ENCODE assay signal across 10 cellular contexts in genomic region chr14:77498984-77499527, GRCh38. TPM values are rescaled to one million over a fixed set of nuclear protein-coding genes. Genes with fewer than 3 reads are reported as not detected.
DNase-seq lines count a peak whose midpoint lies in the region; ATAC-seq, FAIRE-seq and TF ChIP-seq lines count a peak whose summit lies in the region.
"Had no signal": no experiment of that assay in that cellular context is flagged by ENCODE, and none has a peak within 500 bp of the region (broad histone marks: within the 10 kb centered on the region; RNA-seq: fewer than 3 reads in every experiment).

No MANE protein-coding gene starts in this region.

- no peaks in the 10 kb centered on the region for H3K9me3 Mint-ChIP-seq in activated T-helper 17 cell treated with anti-CD3 and anti-CD28 coated beads, Interleukin-2, amount 50 U/mL, for 72 hours
- peaks cover 0 to 4% (median 0%) of the 10 kb centered on the region in 6 donors for H3K9me3 Mint-ChIP-seq in immature natural killer cell

- peaks cover 15% of the 10 kb centered on the region for H3K4me1 ChIP-seq in testis

- no peaks in the 10 kb centered on the region for H3K27me3 ChIP-seq in testis

- WGBS in testis, 2 donors: 3% methylated on average over 42 of the region's 53 CpGs; no CpG with 5 or more reads in 1 of the 2 donors

- H3K27ac ChIP-seq in testis: no peak overlapping the region

- no peaks in the 10 kb centered on the region for H3K9me3 ChIP-seq in testis

- no peaks in the 10 kb centered on the region for H3K36me3 ChIP-seq in testis (ENCODE audit: low read depth, missing control alignments)

- FAIRE-seq in GM18507 (lab: Jason Lieb, UNC): no peak

- no peaks in the 10 kb centered on the region for H3K4me1 Mint-ChIP-seq in activated T-helper 17 cell treated with anti-CD3 and anti-CD28 coated beads, Interleukin-2, amount 50 U/mL, for 72 hours
- peaks cover 5 to 7% of the 10 kb centered on the region in 2 donors for H3K4me1 Mint-ChIP-seq in immature natural killer cell

- ATAC-seq in HG03196 (IDR thresholded peaks at IDR 0.05; ENCODE audit: unreplicated experiment) (peak; percentile 22), HG03469 (IDR thresholded peaks at IDR 0.05; ENCODE audit: unreplicated experiment) (no peak), HG03378 (IDR thresholded peaks at IDR 0.05; ENCODE audit: unreplicated experiment) (no peak)
- peak; percentile 28 for ATAC-seq in activated T-helper 17 cell treated with anti-CD3 and anti-CD28 coated beads, Interleukin-2, amount 50 U/mL, for 72 hours (replicated peaks)

- intact Hi-C loops in testis (cut with DNase I; ENCODE audit: low total_unique reads): no loop called here

- DNase-seq in AG09309 (ENCODE audit: low read depth): no peak
- DNase-seq in GM18507 (ENCODE audit: extremely low spot score, insufficient read length, low read depth): peak; percentile 12
- no peak for DNase-seq in immature natural killer cell
- peak; percentile 20 for DNase-seq in testis

- H3K27ac Mint-ChIP-seq in activated T-helper 17 cell treated with anti-CD3 and anti-CD28 coated beads, Interleukin-2, amount 50 U/mL, for 72 hours: no peak overlapping the region
- no peak overlapping the region for H3K27ac Mint-ChIP-seq in immature natural killer cell

- H3K4me3 ChIP-seq in AG09309 (ENCODE audit: control insufficient read depth, low read depth, low read length) (peak overlapping the region; percentile 31), testis (peak overlapping the region; percentile 55 to 70)

- H3K36me3 Mint-ChIP-seq in activated T-helper 17 cell treated with anti-CD3 and anti-CD28 coated beads, Interleukin-2, amount 50 U/mL, for 72 hours (ENCODE audit: low read depth): no peaks in the 10 kb centered on the region
- peaks cover 0 to 12% (median 5%) of the 10 kb centered on the region in 3 donors for H3K36me3 Mint-ChIP-seq in immature natural killer cell

- TF ChIP-seq CTCF in AG09309 (IDR thresholded peaks at IDR 0.05; ENCODE audit: control insufficient read depth, insufficient read depth, low read depth, low read length, missing control alignments) (no peak), testis (IDR thresholded peaks at IDR 0.05) (no peak)

- H3K4me3 Mint-ChIP-seq in activated T-helper 17 cell treated with anti-CD3 and anti-CD28 coated beads, Interleukin-2, amount 50 U/mL, for 72 hours: peak overlapping the region; percentile 22
- peak overlapping the region; percentile 66 to 71 (median 67) for H3K4me3 Mint-ChIP-seq in immature natural killer cell

- H3K27me3 Mint-ChIP-seq in activated T-helper 17 cell treated with anti-CD3 and anti-CD28 coated beads, Interleukin-2, amount 50 U/mL, for 72 hours: peaks cover 26% of the 10 kb centered on the region
- H3K27me3 Mint-ChIP-seq in immature natural killer cell (ENCODE audit: low read depth in 3 of 3): peaks cover 7 to 11% (median 8%) of the 10 kb centered on the region in 3 donors

- no peak for TF ChIP-seq POLR2A in testis (IDR thresholded peaks at IDR 0.05)

RNA-seq across cellular contexts. Expression of gene ISM2, which starts 0.4 kb away (rescaled TPM):
- total RNA-seq in activated T-helper 17 cell treated with anti-CD3 and anti-CD28 coated beads, Interleukin-2, amount 50 U/mL, for 72 hours: under 1 TPM in 1 of 2 donors, not detected in 1; 0.21 TPM
- polyA plus RNA-seq in immature natural killer cell (not detected), testis (ENCODE audit: insufficient read depth, low read depth, low replicate concordance) (4.4 TPM)
- total RNA-seq in testis: 10 to 100 TPM in 1 of 2 donors, 1 to 10 TPM in 1; 6.2 to 28.7 TPM
- total RNA-seq: HT1080, lung microvascular endothelial cell had no signal

RNA-seq across cellular contexts. Expression of gene AHSA1, which starts 41.2 kb away (rescaled TPM):
- total RNA-seq in activated T-helper 17 cell treated with anti-CD3 and anti-CD28 coated beads, Interleukin-2, amount 50 U/mL, for 72 hours: 100 to 1,000 TPM; 143 to 283 TPM
- 100 to 1,000 TPM in 2 of 3 donors, 10 to 100 TPM in 1; 94.2 to 149 (median 103) TPM for polyA plus RNA-seq in immature natural killer cell
- 100 to 1,000 TPM; 250 to 379 TPM for total RNA-seq in testis
- polyA plus RNA-seq in testis (ENCODE audit: insufficient read depth, low read depth, low replicate concordance): 303 TPM

RNA-seq across cellular contexts. Expression of gene VIPAS39, which starts 41.7 kb away (rescaled TPM):
- total RNA-seq in activated T-helper 17 cell treated with anti-CD3 and anti-CD28 coated beads, Interleukin-2, amount 50 U/mL, for 72 hours: 10 to 100 TPM; 19.0 to 25.9 TPM
- polyA plus RNA-seq in immature natural killer cell (1 to 10 TPM; 6.6 to 9.8 (median 9.2) TPM), testis (ENCODE audit: insufficient read depth, low read depth, low replicate concordance) (39.3 TPM)
- total RNA-seq in testis: 10 to 100 TPM; 45.8 to 52.3 TPM

Comparison
In these comparisons a context has a peak if more than half of its experiments do, and no peak if none do; other contexts are left out.
1. DNase-seq: peak in GM18507 (single experiment) and testis (single experiment); none in AG09309 (single experiment) and immature natural killer cell (0 of 3).
2. ATAC-seq: peak in HG03196 (single experiment) and activated T-helper 17 cell treated with anti-CD3 and anti-CD28 coated beads, Interleukin-2, amount 50 U/mL, for 72 hours (single experiment); none in HG03469 (single experiment) and HG03378 (single experiment).
3. RNA of gene ISM2, which starts 0.4 kb away (total RNA-seq): 6.2 to 28.7 TPM in testis; 0.21 TPM in activated T-helper 17 cell treated with anti-CD3 and anti-CD28 coated beads, Interleukin-2, amount 50 U/mL, for 72 hours; every median in the first group is over 4 times any median in the second.